Comparison of ENCODE assay signal across 2 cellular contexts in the genomic region with DNA sequence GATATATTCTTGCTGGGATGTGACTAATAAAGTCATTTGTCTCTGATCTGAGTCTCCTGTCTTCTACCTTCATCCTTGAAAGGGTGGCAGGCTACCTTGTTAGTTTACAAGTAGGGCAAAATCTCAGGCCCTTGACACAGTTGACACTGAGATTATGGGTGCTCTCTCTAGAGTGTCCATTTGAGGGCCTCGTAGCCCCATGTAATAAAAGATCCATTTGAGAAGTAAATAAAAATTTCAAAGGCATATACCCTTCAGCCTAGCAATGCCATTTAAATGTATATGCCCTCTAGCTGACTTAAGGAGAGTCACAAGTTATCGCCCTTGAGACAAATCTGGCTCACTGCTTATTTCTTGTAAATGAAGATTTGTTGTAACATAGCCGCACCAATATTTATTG.
TF ChIP-seq lines count a peak whose summit lies in the region.

No MANE protein-coding gene starts in this region.

TF ChIP-seq in HCT116, 20 proteins besides CTCF, POLR2A, EP300 and RAD21 (continued from another document):
- TF ChIP-seq, protein P1, sequence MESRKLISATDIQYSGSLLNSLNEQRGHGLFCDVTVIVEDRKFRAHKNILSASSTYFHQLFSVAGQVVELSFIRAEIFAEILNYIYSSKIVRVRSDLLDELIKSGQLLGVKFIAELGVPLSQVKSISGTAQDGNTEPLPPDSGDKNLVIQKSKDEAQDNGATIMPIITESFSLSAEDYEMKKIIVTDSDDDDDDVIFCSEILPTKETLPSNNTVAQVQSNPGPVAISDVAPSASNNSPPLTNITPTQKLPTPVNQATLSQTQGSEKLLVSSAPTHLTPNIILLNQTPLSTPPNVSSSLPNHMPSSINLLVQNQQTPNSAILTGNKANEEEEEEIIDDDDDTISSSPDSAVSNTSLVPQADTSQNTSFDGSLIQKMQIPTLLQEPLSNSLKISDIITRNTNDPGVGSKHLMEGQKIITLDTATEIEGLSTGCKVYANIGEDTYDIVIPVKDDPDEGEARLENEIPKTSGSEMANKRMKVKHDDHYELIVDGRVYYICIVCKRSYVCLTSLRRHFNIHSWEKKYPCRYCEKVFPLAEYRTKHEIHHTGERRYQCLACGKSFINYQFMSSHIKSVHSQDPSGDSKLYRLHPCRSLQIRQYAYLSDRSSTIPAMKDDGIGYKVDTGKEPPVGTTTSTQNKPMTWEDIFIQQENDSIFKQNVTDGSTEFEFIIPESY (IDR thresholded peaks at IDR 0.05; ENCODE audit: extremely low read depth, insufficient replicate concordance, low read length), result no peak

TF ChIP-seq in WTC11, 78 proteins besides CTCF, POLR2A, EP300 and RAD21 (continued from another document):
- TF ChIP-seq, protein P2, sequence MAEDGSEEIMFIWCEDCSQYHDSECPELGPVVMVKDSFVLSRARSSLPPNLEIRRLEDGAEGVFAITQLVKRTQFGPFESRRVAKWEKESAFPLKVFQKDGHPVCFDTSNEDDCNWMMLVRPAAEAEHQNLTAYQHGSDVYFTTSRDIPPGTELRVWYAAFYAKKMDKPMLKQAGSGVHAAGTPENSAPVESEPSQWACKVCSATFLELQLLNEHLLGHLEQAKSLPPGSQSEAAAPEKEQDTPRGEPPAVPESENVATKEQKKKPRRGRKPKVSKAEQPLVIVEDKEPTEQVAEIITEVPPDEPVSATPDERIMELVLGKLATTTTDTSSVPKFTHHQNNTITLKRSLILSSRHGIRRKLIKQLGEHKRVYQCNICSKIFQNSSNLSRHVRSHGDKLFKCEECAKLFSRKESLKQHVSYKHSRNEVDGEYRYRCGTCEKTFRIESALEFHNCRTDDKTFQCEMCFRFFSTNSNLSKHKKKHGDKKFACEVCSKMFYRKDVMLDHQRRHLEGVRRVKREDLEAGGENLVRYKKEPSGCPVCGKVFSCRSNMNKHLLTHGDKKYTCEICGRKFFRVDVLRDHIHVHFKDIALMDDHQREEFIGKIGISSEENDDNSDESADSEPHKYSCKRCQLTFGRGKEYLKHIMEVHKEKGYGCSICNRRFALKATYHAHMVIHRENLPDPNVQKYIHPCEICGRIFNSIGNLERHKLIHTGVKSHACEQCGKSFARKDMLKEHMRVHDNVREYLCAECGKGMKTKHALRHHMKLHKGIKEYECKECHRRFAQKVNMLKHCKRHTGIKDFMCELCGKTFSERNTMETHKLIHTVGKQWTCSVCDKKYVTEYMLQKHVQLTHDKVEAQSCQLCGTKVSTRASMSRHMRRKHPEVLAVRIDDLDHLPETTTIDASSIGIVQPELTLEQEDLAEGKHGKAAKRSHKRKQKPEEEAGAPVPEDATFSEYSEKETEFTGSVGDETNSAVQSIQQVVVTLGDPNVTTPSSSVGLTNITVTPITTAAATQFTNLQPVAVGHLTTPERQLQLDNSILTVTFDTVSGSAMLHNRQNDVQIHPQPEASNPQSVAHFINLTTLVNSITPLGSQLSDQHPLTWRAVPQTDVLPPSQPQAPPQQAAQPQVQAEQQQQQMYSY (CRISPR knock-in tag; IDR thresholded peaks at IDR 0.05), result no peak
- TF ChIP-seq, protein P3, sequence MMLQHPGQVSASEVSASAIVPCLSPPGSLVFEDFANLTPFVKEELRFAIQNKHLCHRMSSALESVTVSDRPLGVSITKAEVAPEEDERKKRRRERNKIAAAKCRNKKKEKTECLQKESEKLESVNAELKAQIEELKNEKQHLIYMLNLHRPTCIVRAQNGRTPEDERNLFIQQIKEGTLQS (CRISPR knock-in tag; conservative IDR thresholded peaks at IDR 0.05), result no peak
TF ChIP-seq in WTC11: peak in this region for 0.
